Comparison of ENCODE assay signal across 11 cellular contexts in genomic region chr2:127157651-127158460, GRCh38. TPM values are rescaled to one million over a fixed set of nuclear protein-coding genes. Genes with fewer than 3 reads are reported as not detected.
DNase-seq lines count a peak whose midpoint lies in the region; ATAC-seq and TF ChIP-seq lines count a peak whose summit lies in the region.
"Had no signal": no experiment of that assay in that cellular context is flagged by ENCODE, and none has a peak within 500 bp of the region (broad histone marks: within the 10 kb centered on the region; RNA-seq: fewer than 3 reads in every experiment).

No MANE protein-coding gene starts in this region.

- H3K36me3 ChIP-seq in Loucy (ENCODE audit: insufficient read depth, low read length) (no peaks in the 10 kb centered on the region), endodermal cell (ENCODE audit: control insufficient read depth, insufficient read depth, low read length) (no peaks in the 10 kb centered on the region)
- H3K36me3 ChIP-seq: heart left ventricle had no signal

- no peaks in the 10 kb centered on the region for H4K20me1 ChIP-seq in Loucy (ENCODE audit: insufficient read depth, low read length, poor library complexity, severe bottlenecking)

- peaks cover 6% of the 10 kb centered on the region for H3K4me1 Mint-ChIP-seq in endodermal cell
- H3K4me1 Mint-ChIP-seq in osteocyte (ENCODE audit: unreplicated experiment): peaks cover 76% of the 10 kb centered on the region

- no peaks in the 10 kb centered on the region for H3F3A ChIP-seq in Loucy (ENCODE audit: low read depth)

- ATAC-seq in GM21786 (IDR thresholded peaks at IDR 0.05; ENCODE audit: unreplicated experiment) (no peak), GM21723 (IDR thresholded peaks at IDR 0.05; ENCODE audit: unreplicated experiment) (no peak), GM19328 (IDR thresholded peaks at IDR 0.05; ENCODE audit: unreplicated experiment) (no peak)
- ATAC-seq: heart left ventricle had no signal

- no peak overlapping the region for H3K27ac ChIP-seq in endodermal cell (ENCODE audit: low read depth, low read length)
- H3K27ac ChIP-seq: heart left ventricle had no signal

- H3K9ac ChIP-seq in Loucy (ENCODE audit: low read depth, low read length, poor library complexity, severe bottlenecking) (no peak overlapping the region), endodermal cell (ENCODE audit: extremely low read depth, low read length, poor library complexity, severe bottlenecking) (no peak overlapping the region)

- H3K4me2 ChIP-seq in Loucy (ENCODE audit: low read depth, low read length, poor library complexity, severe bottlenecking): no peak overlapping the region

- H3K36me3 Mint-ChIP-seq in endodermal cell (ENCODE audit: low read depth) (no peaks in the 10 kb centered on the region), osteocyte (ENCODE audit: unreplicated experiment) (no peaks in the 10 kb centered on the region)
- H3K36me3 Mint-ChIP-seq: natural killer cell treated with Interleukin-12 subunit alpha and Interleukin-12 subunit beta and Interleukin-15 and Interleukin-18, amount 100 ng/mL, for 72 hours had no signal

- H3K4me3 Mint-ChIP-seq in endodermal cell (no peak overlapping the region), osteocyte (ENCODE audit: unreplicated experiment) (peak overlapping the region; percentile 14)
- H3K4me3 Mint-ChIP-seq: natural killer cell treated with Interleukin-12 subunit alpha and Interleukin-12 subunit beta and Interleukin-15 and Interleukin-18, amount 100 ng/mL, for 72 hours had no signal

- DNase-seq in EH (ENCODE audit: low read depth) (peak; percentile 52), endodermal cell (peak; percentile 92), osteocyte (ENCODE audit: extremely low spot score, unreplicated experiment) (peak; percentile 84), HuH-7 (ENCODE audit: low spot score) (no peak)
- DNase-seq: heart left ventricle, NCI-H1436 treated with DMSO at 0.1 percent for 48 hours had no signal

- TF ChIP-seq CTCF in Loucy (conservative IDR thresholded peaks at IDR 0.05; ENCODE audit: low read length): peak; percentile 52
- peak; percentile 84 for TF ChIP-seq CTCF in endodermal cell (conservative IDR thresholded peaks at IDR 0.05)
- peak; percentile 51 for TF ChIP-seq CTCF in osteocyte (IDR thresholded peaks at IDR 0.05)

- H3K27me3 ChIP-seq in Loucy (ENCODE audit: insufficient read depth, low read length, poor library complexity, severe bottlenecking): no peaks in the 10 kb centered on the region
- H3K27me3 ChIP-seq in endodermal cell (ENCODE audit: control insufficient read depth, insufficient read depth, low read length, poor library complexity, severe bottlenecking): peaks cover 22% of the 10 kb centered on the region

- H3K27ac Mint-ChIP-seq in endodermal cell (no peak overlapping the region), osteocyte (ENCODE audit: unreplicated experiment) (peak overlapping the region; percentile 92)
- H3K27ac Mint-ChIP-seq: natural killer cell treated with Interleukin-12 subunit alpha and Interleukin-12 subunit beta and Interleukin-15 and Interleukin-18, amount 100 ng/mL, for 72 hours had no signal

- peaks cover 3% of the 10 kb centered on the region for H3K9me3 Mint-ChIP-seq in endodermal cell
- no peaks in the 10 kb centered on the region for H3K9me3 Mint-ChIP-seq in osteocyte (ENCODE audit: unreplicated experiment)
- H3K9me3 Mint-ChIP-seq: natural killer cell treated with Interleukin-12 subunit alpha and Interleukin-12 subunit beta and Interleukin-15 and Interleukin-18, amount 100 ng/mL, for 72 hours had no signal

- H3K4me3 ChIP-seq in Loucy (ENCODE audit: low read length, poor library complexity, severe bottlenecking) (no peak overlapping the region), endodermal cell (ENCODE audit: low read length) (no peak overlapping the region)
- H3K4me3 ChIP-seq: heart left ventricle had no signal

- H3K9me2 ChIP-seq in Loucy (replicated peaks; ENCODE audit: low read depth, low read length): no peaks in the 10 kb centered on the region

- H3K27me3 Mint-ChIP-seq in endodermal cell (ENCODE audit: insufficient read depth) (peaks cover 3% of the 10 kb centered on the region), osteocyte (ENCODE audit: unreplicated experiment) (no peaks in the 10 kb centered on the region)

- no peaks in the 10 kb centered on the region for H3K4me1 ChIP-seq in Loucy (ENCODE audit: insufficient read depth, low read length, poor library complexity, severe bottlenecking)
- no peaks in the 10 kb centered on the region for H3K4me1 ChIP-seq in endodermal cell (ENCODE audit: control insufficient read depth, insufficient read depth, low read length)

- no peak overlapping the region for H2AFZ ChIP-seq in Loucy (ENCODE audit: low read length)

- no peaks in the 10 kb centered on the region for H3K79me2 ChIP-seq in Loucy (ENCODE audit: insufficient read depth, low read length)

- 55 to 62% methylated on average over 11 to 15 of the region's 15 CpGs for WGBS in endodermal cell (ENCODE audit: insufficient coverage in 1 of 2, insufficient read length in 1 of 2), 2 experiments

- H3K9me3 ChIP-seq in Loucy (ENCODE audit: insufficient read depth, low read depth, low read length) (no peaks in the 10 kb centered on the region), endodermal cell (ENCODE audit: control insufficient read depth, low read length) (peaks cover 10% of the 10 kb centered on the region)

RNA-seq across cellular contexts. Expression of gene BIN1, which starts 50.9 kb away (rescaled TPM):
- total RNA-seq in endodermal cell: 10 to 100 TPM; 41.7 to 45.9 TPM
- 51.8 TPM for polyA plus RNA-seq in endodermal cell (2013, experiment 1 of 2)
- polyA plus RNA-seq in endodermal cell (2013, experiment 2 of 2): 45.1 TPM
- 101 TPM in 2 replicates for total RNA-seq in osteocyte
